ENCODE assay signal across 1 cellular context in the genomic region with DNA sequence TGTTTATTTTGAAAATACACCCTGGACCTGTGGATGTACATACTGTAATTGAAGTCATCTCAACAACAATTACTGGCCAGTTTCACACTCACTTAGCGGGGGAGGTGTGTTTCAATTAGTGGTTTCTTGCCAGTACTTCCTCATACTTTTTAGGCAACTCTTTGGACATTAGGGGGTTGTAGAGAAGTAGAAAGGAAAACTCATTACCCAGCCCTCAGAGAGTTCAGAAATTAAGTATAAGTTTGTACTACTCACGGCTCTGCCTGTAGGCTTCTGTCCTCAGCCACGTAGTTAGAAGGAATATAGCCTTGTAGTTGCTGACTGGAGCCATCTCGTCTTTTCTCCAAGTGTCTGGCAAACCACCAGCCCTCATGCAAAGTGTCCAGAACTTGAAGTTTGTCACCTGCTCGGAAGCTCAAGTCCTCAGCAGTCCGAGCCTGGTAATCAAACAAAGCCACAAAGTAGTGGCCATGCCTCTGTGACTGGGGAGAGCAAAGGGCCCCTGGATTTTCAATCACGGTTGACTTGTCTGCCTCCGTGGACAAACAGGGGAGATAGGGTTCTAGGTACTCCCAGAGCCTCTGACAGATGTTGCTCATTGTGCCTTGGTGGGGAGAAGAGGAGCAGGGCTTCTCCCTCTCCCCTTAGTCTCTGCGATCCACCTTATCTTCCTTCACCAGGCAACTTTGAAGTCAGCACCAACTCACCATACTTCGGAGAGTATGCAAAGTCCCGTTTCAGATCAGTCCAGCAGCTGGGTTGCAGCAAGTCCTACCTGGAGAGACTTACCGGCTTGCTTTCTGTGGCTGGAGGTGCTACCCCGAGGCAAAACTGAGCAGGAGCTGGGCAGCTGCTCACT.
TF ChIP-seq lines count a peak whose summit lies in the region.

No MANE protein-coding gene starts in this region.

TF ChIP-seq in H1, 55 proteins besides CTCF, POLR2A, EP300 and RAD21:
- TF ChIP-seq PHF8 (conservative IDR thresholded peaks at IDR 0.05; ENCODE audit: low read depth, low read length) (no peak), POU5F1 (IDR thresholded peaks at IDR 0.05; ENCODE audit: low read depth, low read length) (no peak), RXRA (IDR thresholded peaks at IDR 0.05; ENCODE audit: insufficient read depth, low read depth, low read length) (no peak), SIX5 (IDR thresholded peaks at IDR 0.05; ENCODE audit: low read depth, low read length) (no peak), HDAC2 (IDR thresholded peaks at IDR 0.05; ENCODE audit: borderline replicate concordance in 1 of 2, low read depth in 2 of 2, low read length in 2 of 2) (no peak), SP1 (IDR thresholded peaks at IDR 0.05; ENCODE audit: low read depth, low read length) (no peak), KDM5A (IDR thresholded peaks at IDR 0.05; ENCODE audit: low read length) (no peak), RBBP5 (IDR thresholded peaks at IDR 0.05; ENCODE audit: borderline replicate concordance, low read depth, low read length) (no peak), KDM4A (IDR thresholded peaks at IDR 0.05; ENCODE audit: low read depth, low read length, severe bottlenecking) (no peak), CEBPB (IDR thresholded peaks at IDR 0.05; ENCODE audit: low read depth, low read length) (no peak), BACH1 (IDR thresholded peaks at IDR 0.05; ENCODE audit: low read length) (no peak), JUND (IDR thresholded peaks at IDR 0.05; ENCODE audit: low read length) (no peak), SP4 (IDR thresholded peaks at IDR 0.05; ENCODE audit: low read length) (no peak), ASH2L (IDR thresholded peaks at IDR 0.05; ENCODE audit: low read length) (no peak), RFX5 (IDR thresholded peaks at IDR 0.05; ENCODE audit: borderline replicate concordance, low read depth, low read length) (no peak), SP2 (IDR thresholded peaks at IDR 0.05; ENCODE audit: low read length) (no peak), GABPA (IDR thresholded peaks at IDR 0.05; ENCODE audit: borderline replicate concordance, insufficient read depth, low read length) (no peak), EZH2 (IDR thresholded peaks at IDR 0.05; ENCODE audit: low read depth, low read length, severe bottlenecking) (no peak), FOSL1 (IDR thresholded peaks at IDR 0.05; ENCODE audit: insufficient read depth, low read depth, low read length) (no peak), GTF2F1 (IDR thresholded peaks at IDR 0.05; ENCODE audit: borderline replicate concordance, low read depth, low read length) (no peak)
TF ChIP-seq in H1: peak in this region for 0.
